In the genomic region with DNA sequence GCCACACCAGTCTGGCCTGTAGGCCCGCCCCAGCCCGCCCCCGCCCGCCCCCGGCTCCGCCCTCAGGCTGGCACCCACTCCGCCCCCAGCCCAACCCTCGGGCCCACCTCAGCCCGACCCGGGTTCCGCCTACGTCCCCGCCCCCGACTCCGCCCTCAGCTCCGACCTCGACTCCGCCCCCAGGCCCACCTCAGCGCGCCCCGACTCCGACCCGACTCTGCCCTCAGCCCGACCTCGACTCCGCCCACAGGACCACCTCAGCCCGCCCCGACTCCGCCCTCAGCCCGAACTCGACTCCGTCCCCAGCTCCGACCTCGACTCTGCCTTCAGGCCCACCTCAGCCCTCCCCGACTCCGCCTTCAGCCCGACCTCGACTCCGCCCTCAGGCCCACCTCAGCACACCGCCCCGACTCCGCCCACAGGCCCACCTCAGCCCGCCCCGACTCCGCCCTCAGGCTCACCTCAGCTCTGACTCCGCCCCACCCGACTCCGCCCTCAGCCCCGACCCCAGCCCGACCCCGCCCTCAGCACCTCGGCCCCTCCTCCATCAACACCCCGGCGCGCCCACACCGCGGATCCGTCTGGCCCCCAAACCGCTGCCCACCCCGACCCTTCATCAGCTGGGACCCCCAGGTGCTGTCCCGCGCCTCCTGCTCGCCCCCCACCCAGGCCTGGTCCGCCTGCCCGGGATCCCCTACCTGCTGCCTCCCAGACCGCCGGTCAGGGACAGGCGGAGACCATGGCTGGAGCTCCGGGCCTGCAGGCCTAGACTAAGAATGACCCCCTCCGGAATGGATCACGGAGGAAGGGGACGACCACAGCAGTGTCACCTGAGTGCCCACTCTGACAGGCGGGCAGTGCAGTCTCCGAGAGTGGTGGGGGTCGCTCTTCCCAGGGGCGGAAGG, we compare ENCODE assay signal across 8 cellular contexts.
DNase-seq lines count a peak whose midpoint lies in the region; ATAC-seq and TF ChIP-seq lines count a peak whose summit lies in the region.

Gene RAB43, minus strand, starts transcription at position 13 of the 905 bp plus-strand sequence. CDS start 315 bp downstream, outside the sequence.

- H3K4me2 ChIP-seq in OCI-LY3 (ENCODE audit: low read length) = peak within 1 kb of the TSS; percentile 99

- peak within 1 kb of the TSS; percentile 66 for H3K4me3 ChIP-seq in HL-60 (replicated peaks; ENCODE audit: insufficient read depth, low read length)
- H3K4me3 ChIP-seq in OCI-LY3 (ENCODE audit: low read length) = peak within 1 kb of the TSS; percentile 93
- H3K4me3 ChIP-seq in mucosa of rectum (ENCODE audit: low read length in 2 of 2) = peak within 1 kb of the TSS; percentile 85 to 91

- TF ChIP-seq CTCF in HL-60 (IDR thresholded peaks at IDR 0.05; ENCODE audit: insufficient read depth, low read length) = no peak
- TF ChIP-seq CTCF in OCI-LY3 (IDR thresholded peaks at IDR 0.05; ENCODE audit: low read depth, low read length) = no peak

- peaks cover 33% of the 10 kb centered on the region for H3K79me2 ChIP-seq in OCI-LY3 (ENCODE audit: low read length)

- no peak within 1 kb of the TSS for H2AFZ ChIP-seq in OCI-LY3 (ENCODE audit: low read depth, low read length)

- H3K4me1 ChIP-seq in OCI-LY3 (ENCODE audit: low read length) (peaks cover 32% of the 10 kb centered on the region), mucosa of rectum (ENCODE audit: control insufficient read depth in 2 of 2, insufficient read depth in 2 of 2, low read length in 2 of 2) (peaks cover 36 to 38% of the 10 kb centered on the region in 2 donors)

- DNase-seq in AG20443 (ENCODE audit: low spot score) = peak; percentile 98
- peak; percentile 49 to 55 for DNase-seq in HL-60 (ENCODE audit: low read depth in 1 of 2, low spot score in 1 of 2)
- peak; percentile 89 to 92 for DNase-seq in activated T-cell treated with anti-CD3 and anti-CD28 coated beads, Interleukin-2, amount 50 U/mL, for 48 hours
- peak; percentile 80 to 83 for DNase-seq in erythroblast (lab: John Stamatoyannopoulos, UW)
- DNase-seq in stimulated activated CD8-positive, alpha-beta memory T cell treated with anti-CD3 and anti-CD28 coated beads, Interleukin-4, amount 100 ng/mL, for 1 hour (ENCODE audit: low read depth in 2 of 2, low spot score in 1 of 2) = peak; percentile 85 to 89

- H3K36me3 ChIP-seq in OCI-LY3 (replicated peaks; ENCODE audit: low read depth, low read length) = peaks cover 18% of the 10 kb centered on the region
- H3K36me3 ChIP-seq in mucosa of rectum (ENCODE audit: control insufficient read depth in 2 of 2, insufficient read depth in 2 of 2, low read length in 2 of 2) = peaks cover 2 to 9% of the 10 kb centered on the region in 2 donors

- peaks cover 7% of the 10 kb centered on the region for H4K20me1 ChIP-seq in OCI-LY3 (ENCODE audit: insufficient read depth, low read length)

- peak; percentile 39 for ATAC-seq in GM19372 (IDR thresholded peaks at IDR 0.05; ENCODE audit: low read depth, unreplicated experiment)

- TF ChIP-seq POLR2A in erythroblast (IDR thresholded peaks at IDR 0.05; ENCODE audit: low read length) = no peak

- H3K9me3 ChIP-seq in OCI-LY3 (ENCODE audit: insufficient read depth, low read length) = no peaks in the 10 kb centered on the region
- H3K9me3 ChIP-seq in mucosa of rectum (ENCODE audit: control insufficient read depth in 2 of 2, low read length in 2 of 2) = no peaks in the 10 kb centered on the region

- H3K27ac ChIP-seq in HL-60 (replicated peaks) (peak within 1 kb of the TSS; percentile 87), OCI-LY3 (ENCODE audit: low read length) (peak within 1 kb of the TSS; percentile 82), mucosa of rectum (ENCODE audit: low read depth in 2 of 2, low read length in 2 of 2) (peak within 1 kb of the TSS; percentile 93 to 94)

- no peaks in the 10 kb centered on the region for H3K27me3 ChIP-seq in HL-60 (ENCODE audit: insufficient read depth, poor library complexity, severe bottlenecking)
- H3K27me3 ChIP-seq in OCI-LY3 (ENCODE audit: low read depth, low read length) = no peaks in the 10 kb centered on the region
- H3K27me3 ChIP-seq in mucosa of rectum (ENCODE audit: control insufficient read depth in 2 of 2, insufficient read depth in 2 of 2, low read length in 2 of 2) = no peaks in the 10 kb centered on the region

- peak within 1 kb of the TSS; percentile 95 for H3K9ac ChIP-seq in OCI-LY3 (ENCODE audit: low read length)
- peak within 1 kb of the TSS; percentile 84 to 89 for H3K9ac ChIP-seq in mucosa of rectum (ENCODE audit: low read depth in 1 of 2, low read length in 2 of 2)

Comparison
In these comparisons a context has a peak if more than half of its experiments do, and no peak if none do; other contexts are left out.
1. Peak in every context shown above with its lines: DNase-seq, ATAC-seq, H3K4me3 ChIP-seq and H3K27ac ChIP-seq.